1 cellular context compared by ENCODE assay signal in the genomic region with DNA sequence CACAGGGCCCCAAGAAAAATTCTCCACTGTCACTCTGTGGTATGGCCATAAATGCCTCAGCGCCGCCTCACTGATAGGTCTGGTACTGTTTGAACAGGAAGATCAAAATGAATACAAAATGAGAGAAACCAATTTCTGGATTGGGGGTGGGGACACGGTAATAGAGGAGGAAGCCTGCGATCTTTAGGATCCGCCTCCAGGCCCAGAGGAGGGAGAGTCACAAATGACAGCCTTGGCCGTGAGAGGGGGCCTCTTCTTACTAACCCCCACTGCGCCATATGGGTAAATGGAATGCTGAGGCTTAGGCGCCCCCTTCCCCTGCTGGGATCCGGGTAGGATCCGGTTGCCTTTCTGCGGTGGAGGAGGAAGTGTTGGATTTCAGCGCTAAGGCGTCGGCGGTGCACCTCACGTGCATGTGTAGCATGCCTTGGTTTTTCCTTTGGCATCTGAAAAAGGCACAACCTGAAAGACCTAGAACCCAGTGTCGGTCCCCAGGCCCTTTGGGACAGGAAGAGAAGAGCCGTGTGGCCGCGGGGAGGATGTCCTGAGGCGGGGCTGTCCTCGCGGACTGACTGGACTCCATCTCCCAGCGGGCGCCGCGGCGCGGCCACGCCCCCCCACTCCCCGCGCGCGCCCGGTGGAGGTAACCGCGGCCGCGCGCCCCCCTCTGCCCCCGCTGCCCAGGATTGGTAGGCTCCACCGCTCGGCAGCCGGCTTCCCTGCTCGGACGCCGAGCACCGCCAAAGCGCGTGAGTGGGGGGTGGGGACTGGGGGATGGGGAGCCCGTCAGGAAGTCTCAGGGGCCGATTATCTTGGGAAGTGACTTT.
TF ChIP-seq lines count a peak whose summit lies in the region.

No MANE protein-coding gene starts in this region.

TF ChIP-seq in HepG2, 621 proteins besides CTCF, POLR2A, EP300 and RAD21 (continued from another document and continues in another):
- TF ChIP-seq, protein P1, sequence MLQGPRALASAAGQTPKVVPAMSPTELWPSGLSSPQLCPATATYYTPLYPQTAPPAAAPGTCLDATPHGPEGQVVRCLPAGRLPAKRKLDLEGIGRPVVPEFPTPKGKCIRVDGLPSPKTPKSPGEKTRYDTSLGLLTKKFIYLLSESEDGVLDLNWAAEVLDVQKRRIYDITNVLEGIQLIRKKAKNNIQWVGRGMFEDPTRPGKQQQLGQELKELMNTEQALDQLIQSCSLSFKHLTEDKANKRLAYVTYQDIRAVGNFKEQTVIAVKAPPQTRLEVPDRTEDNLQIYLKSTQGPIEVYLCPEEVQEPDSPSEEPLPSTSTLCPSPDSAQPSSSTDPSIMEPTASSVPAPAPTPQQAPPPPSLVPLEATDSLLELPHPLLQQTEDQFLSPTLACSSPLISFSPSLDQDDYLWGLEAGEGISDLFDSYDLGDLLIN (CRISPR knock-in tag; IDR thresholded peaks at IDR 0.05; ENCODE audit: borderline replicate concordance) = 0 out of 2 replicates have a peak, but pooled peaks have one; percentile 70
- TF ChIP-seq SAP130 (CRISPR knock-in tag; IDR thresholded peaks at IDR 0.05; ENCODE audit: low read depth) (peak; percentile 85), NR2F2 (IDR thresholded peaks at IDR 0.05; ENCODE audit: borderline replicate concordance, low read depth) (no peak), ZFX (CRISPR knock-in tag; IDR thresholded peaks at IDR 0.05; ENCODE audit: low read depth) (peak; percentile 8; the same call in 1 of the 2 replicates), ZNF83 (CRISPR knock-in tag; IDR thresholded peaks at IDR 0.05; ENCODE audit: borderline replicate concordance) (no peak), ZNF713 (CRISPR knock-in tag; IDR thresholded peaks at IDR 0.05) (no peak), NFE2L1 (CRISPR knock-in tag; IDR thresholded peaks at IDR 0.05; ENCODE audit: borderline replicate concordance) (no peak), ZGPAT (CRISPR knock-in tag; IDR thresholded peaks at IDR 0.05) (no peak), ZNF674 (CRISPR knock-in tag; IDR thresholded peaks at IDR 0.05; ENCODE audit: low read depth) (no peak), ZC3H13 (CRISPR knock-in tag; IDR thresholded peaks at IDR 0.05) (peak; percentile 84), ZNF782 (CRISPR knock-in tag; IDR thresholded peaks at IDR 0.05; ENCODE audit: borderline replicate concordance) (no peak), ZNF224 (CRISPR knock-in tag; IDR thresholded peaks at IDR 0.05) (0 out of 2 replicates have a peak, but pooled peaks have one; percentile 28), ZNF281 (CRISPR knock-in tag; IDR thresholded peaks at IDR 0.05; ENCODE audit: borderline replicate concordance) (peak; percentile 76), NR1H2 (CRISPR knock-in tag; IDR thresholded peaks at IDR 0.05; ENCODE audit: borderline replicate concordance, low read depth) (no peak), ZNF329 (CRISPR knock-in tag; IDR thresholded peaks at IDR 0.05; ENCODE audit: low read depth) (no peak; the same call in 1 of the 2 replicates), TRAFD1 (CRISPR knock-in tag; IDR thresholded peaks at IDR 0.05; ENCODE audit: borderline replicate concordance) (no peak), ZKSCAN5 (CRISPR knock-in tag; IDR thresholded peaks at IDR 0.05) (no peak), ZNF333 (CRISPR knock-in tag; IDR thresholded peaks at IDR 0.05; ENCODE audit: borderline replicate concordance) (no peak; the same call in 1 of the 2 replicates), GLI4 (CRISPR knock-in tag; IDR thresholded peaks at IDR 0.05; ENCODE audit: borderline replicate concordance) (no peak), SYNCRIP (IDR thresholded peaks at IDR 0.05; ENCODE audit: insufficient read depth, low read depth, low read length) (no peak), PHF5A (CRISPR knock-in tag; IDR thresholded peaks at IDR 0.05; ENCODE audit: low read depth, unreplicated experiment) (peak; percentile 54), NFIC (IDR thresholded peaks at IDR 0.05; ENCODE audit: low read length) (no peak), HNRNPH1 (optimal IDR thresholded peaks at IDR 0.05; ENCODE audit: low read depth, low read length) (no peak), EED (CRISPR knock-in tag; IDR thresholded peaks at IDR 0.05) (no peak), GTF2F1 (IDR thresholded peaks at IDR 0.05; ENCODE audit: low read length) (no peak), ATF4 (CRISPR knock-in tag; IDR thresholded peaks at IDR 0.05) (no peak), GMEB2 (CRISPR knock-in tag; IDR thresholded peaks at IDR 0.05; ENCODE audit: low read depth) (no peak), AHDC1 (CRISPR knock-in tag; IDR thresholded peaks at IDR 0.05; ENCODE audit: borderline replicate concordance) (no peak), TFDP1 (CRISPR knock-in tag; IDR thresholded peaks at IDR 0.05; ENCODE audit: borderline replicate concordance) (no peak), ZNF790 (CRISPR knock-in tag; IDR thresholded peaks at IDR 0.05; ENCODE audit: borderline replicate concordance) (peak; percentile 19; the same call in 1 of the 2 replicates)
- TF ChIP-seq, protein P2, sequence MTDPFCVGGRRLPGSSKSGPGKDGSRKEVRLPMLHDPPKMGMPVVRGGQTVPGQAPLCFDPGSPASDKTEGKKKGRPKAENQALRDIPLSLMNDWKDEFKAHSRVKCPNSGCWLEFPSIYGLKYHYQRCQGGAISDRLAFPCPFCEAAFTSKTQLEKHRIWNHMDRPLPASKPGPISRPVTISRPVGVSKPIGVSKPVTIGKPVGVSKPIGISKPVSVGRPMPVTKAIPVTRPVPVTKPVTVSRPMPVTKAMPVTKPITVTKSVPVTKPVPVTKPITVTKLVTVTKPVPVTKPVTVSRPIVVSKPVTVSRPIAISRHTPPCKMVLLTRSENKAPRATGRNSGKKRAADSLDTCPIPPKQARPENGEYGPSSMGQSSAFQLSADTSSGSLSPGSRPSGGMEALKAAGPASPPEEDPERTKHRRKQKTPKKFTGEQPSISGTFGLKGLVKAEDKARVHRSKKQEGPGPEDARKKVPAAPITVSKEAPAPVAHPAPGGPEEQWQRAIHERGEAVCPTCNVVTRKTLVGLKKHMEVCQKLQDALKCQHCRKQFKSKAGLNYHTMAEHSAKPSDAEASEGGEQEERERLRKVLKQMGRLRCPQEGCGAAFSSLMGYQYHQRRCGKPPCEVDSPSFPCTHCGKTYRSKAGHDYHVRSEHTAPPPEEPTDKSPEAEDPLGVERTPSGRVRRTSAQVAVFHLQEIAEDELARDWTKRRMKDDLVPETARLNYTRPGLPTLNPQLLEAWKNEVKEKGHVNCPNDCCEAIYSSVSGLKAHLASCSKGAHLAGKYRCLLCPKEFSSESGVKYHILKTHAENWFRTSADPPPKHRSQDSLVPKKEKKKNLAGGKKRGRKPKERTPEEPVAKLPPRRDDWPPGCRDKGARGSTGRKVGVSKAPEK (CRISPR knock-in tag; IDR thresholded peaks at IDR 0.05; ENCODE audit: borderline replicate concordance) = no peak
- TF ChIP-seq, protein P3, sequence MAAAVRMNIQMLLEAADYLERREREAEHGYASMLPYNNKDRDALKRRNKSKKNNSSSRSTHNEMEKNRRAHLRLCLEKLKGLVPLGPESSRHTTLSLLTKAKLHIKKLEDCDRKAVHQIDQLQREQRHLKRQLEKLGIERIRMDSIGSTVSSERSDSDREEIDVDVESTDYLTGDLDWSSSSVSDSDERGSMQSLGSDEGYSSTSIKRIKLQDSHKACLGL (CRISPR knock-in tag; IDR thresholded peaks at IDR 0.05) = no peak
